In the genomic region with DNA sequence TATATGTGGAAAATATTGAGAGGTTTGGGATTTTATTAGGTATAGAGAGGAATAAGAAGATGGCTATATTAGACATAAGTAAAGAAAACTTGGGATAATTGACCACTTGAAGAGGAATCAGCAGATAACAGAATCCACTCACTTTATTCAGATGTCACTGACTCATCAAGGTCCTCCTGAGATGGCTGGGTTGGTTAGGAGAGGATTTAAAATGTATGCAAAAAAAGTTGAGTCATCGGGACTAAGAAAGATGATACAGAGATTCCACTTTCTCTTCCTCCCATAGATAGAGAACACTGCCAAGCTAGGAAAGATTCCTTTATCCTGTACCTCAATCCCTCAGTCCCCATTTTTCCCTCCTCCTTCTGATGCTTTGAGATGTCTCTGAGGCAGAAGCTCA, we compare ENCODE assay signal across 33 cellular contexts. TPM values are rescaled to one million over a fixed set of nuclear protein-coding genes. Genes with fewer than 3 reads are reported as not detected.
DNase-seq lines count a peak whose midpoint lies in the region; ATAC-seq, FAIRE-seq and TF ChIP-seq lines count a peak whose summit lies in the region.
"Had no signal": no experiment of that assay in that cellular context is flagged by ENCODE, and none has a peak within 500 bp of the region (broad histone marks: within the 10 kb centered on the region; RNA-seq: fewer than 3 reads in every experiment).

OR6A2 (minus strand) TSS at position 288 of the 400 bp plus-strand sequence. CDS start 3,981 bp downstream, outside the sequence.

- H3K9me3 ChIP-seq in osteoblast (ENCODE audit: low read depth, low read length), result no peaks in the 10 kb centered on the region
- H3K9me3 ChIP-seq: gastrocnemius medialis, neutrophil, thyroid gland had no signal

- TF ChIP-seq POLR2A in H54 (IDR thresholded peaks at IDR 0.05; ENCODE audit: low read depth, low read length), result no peak

- DNase-seq in H54 (ENCODE audit: insufficient read length, low spot score), result no peak
- DNase-seq in LHCN-M2 (ENCODE audit: low read depth), result peak; percentile 28
- peak; percentile 20 for DNase-seq in choroid plexus epithelial cell (ENCODE audit: low read depth)
- DNase-seq in osteoblast (ENCODE audit: insufficient read length, low spot score, missing footprints), result peak; percentile 15
- DNase-seq in NCI-H2171 (lab: John Stamatoyannopoulos, UW), result no peak
- DNase-seq in DMS153 treated with DMSO at 0.1 percent for 48 hours (lab: John Stamatoyannopoulos, UW; ENCODE audit: unreplicated experiment), result no peak
- DNase-seq: activated CD4-positive, alpha-beta T cell treated with anti-CD3 and anti-CD28 coated beads for 48 hours; activated CD8-positive, alpha-beta memory T cell treated with anti-CD3 and anti-CD28 coated beads, Interleukin-2, amount 10 ng/mL, durations not matched to agents 7 days and 5 days; activated naive CD4-positive, alpha-beta T cell treated with anti-CD3 and anti-CD28 coated beads, Interleukin-2, amount 50 U/mL, for 16 hours; anterior cingulate cortex; CD4-positive, alpha-beta memory T cell; central memory CD4-positive, alpha-beta T cell; DMS79 treated with DMSO at 0.1 percent for 48 hours; dorsolateral prefrontal cortex; gastrocnemius medialis; KG1; kidney; NCI-H1092; NCI-H2029; NCI-H82; PC-9; retina; spleen; stimulated activated CD4-positive, alpha-beta T cell treated with anti-CD3 and anti-CD28 coated beads, Interleukin-4, amount 100 ng/mL, for 1 hour; stimulated activated naive CD4-positive, alpha-beta T cell; T-helper 1 cell; thyroid gland had no signal

- H3K27ac ChIP-seq in osteoblast (ENCODE audit: low read depth, low read length), result no peak within 1 kb of the TSS
- H3K27ac ChIP-seq: dorsolateral prefrontal cortex, epithelial cell of prostate, gastrocnemius medialis, neutrophil, PC-9, spleen, thyroid gland had no signal

- no peaks in the 10 kb centered on the region for H3K4me1 ChIP-seq in osteoblast (ENCODE audit: insufficient read depth, low read length)
- H3K4me1 ChIP-seq: gastrocnemius medialis, spleen, thyroid gland had no signal

- ATAC-seq in HG03469 (IDR thresholded peaks at IDR 0.05; ENCODE audit: unreplicated experiment), result no peak
- ATAC-seq: activated CD8-positive, alpha-beta memory T cell treated with anti-CD3 and anti-CD28 coated beads, Interleukin-2, amount 10 ng/mL, durations not matched to agents 7 days and 5 days; gastrocnemius medialis had no signal

- H3K79me2 ChIP-seq in osteoblast (ENCODE audit: insufficient read depth, low read length), result no peaks in the 10 kb centered on the region

- H3K4me2 ChIP-seq in osteoblast (ENCODE audit: insufficient read depth, low read length), result no peak within 1 kb of the TSS
- H3K4me2 ChIP-seq: PC-9 had no signal

- H3K4me3 ChIP-seq in choroid plexus epithelial cell (ENCODE audit: low read depth, low read length) (no peak within 1 kb of the TSS), osteoblast (ENCODE audit: insufficient read depth, low read length) (no peak within 1 kb of the TSS)
- H3K4me3 ChIP-seq: dorsolateral prefrontal cortex, gastrocnemius medialis, lung, PC-9, spleen, thyroid gland had no signal

- no peaks in the 10 kb centered on the region for H3K27me3 ChIP-seq in osteoblast (ENCODE audit: insufficient read depth, low read length)
- H3K27me3 ChIP-seq: dorsolateral prefrontal cortex, gastrocnemius medialis, neutrophil, thyroid gland had no signal

- TF ChIP-seq CTCF in choroid plexus epithelial cell (conservative IDR thresholded peaks at IDR 0.05; ENCODE audit: low read depth, low read length) (no peak), osteoblast (IDR thresholded peaks at IDR 0.05; ENCODE audit: extremely low read depth, low read depth, low read length) (no peak)

- no peaks in the 10 kb centered on the region for H3K36me3 ChIP-seq in osteoblast (ENCODE audit: insufficient read depth, low read length)
- H3K36me3 ChIP-seq: gastrocnemius medialis, neutrophil, spleen, thyroid gland had no signal

- no peak within 1 kb of the TSS for H2AFZ ChIP-seq in osteoblast (ENCODE audit: low read length)
- H2AFZ ChIP-seq: PC-9 had no signal

- no peaks in the 10 kb centered on the region for H4K20me1 ChIP-seq in osteoblast (ENCODE audit: insufficient read depth, low read length)

- FAIRE-seq in H54 (lab: Jason Lieb, UNC), result peak; percentile 45
- FAIRE-seq: GM19239, kidney, TTC549 had no signal

RNA-seq across cellular contexts. Expression of gene OR6A2, which starts in this region (rescaled TPM):
- total RNA-seq in LHCN-M2 (2014; rRNA removed), result not detected in 2 replicates
- polyA plus RNA-seq in LHCN-M2 (2012), result not detected
- 0.36 and 0.59 TPM in 2 replicates for total RNA-seq in osteoblast
- total RNA-seq: activated CD8-positive, alpha-beta memory T cell treated with anti-CD3 and anti-CD28 coated beads, Interleukin-2, amount 10 ng/mL, durations not matched to agents 7 days and 5 days; CD4-positive, alpha-beta memory T cell had no signal
- polyA plus RNA-seq: CD4-positive, alpha-beta memory T cell; lung; spleen had no signal

Comparison
In these comparisons a context has a peak if more than half of its experiments do, and no peak if none do; other contexts are left out.
1. Peak in DNase-seq in LHCN-M2; RNA of the gene not detected or under 1 TPM.
2. Peak in DNase-seq in osteoblast; RNA of the gene not detected or under 1 TPM.